ENCODE assay signal across 8 cellular contexts in the genomic region with DNA sequence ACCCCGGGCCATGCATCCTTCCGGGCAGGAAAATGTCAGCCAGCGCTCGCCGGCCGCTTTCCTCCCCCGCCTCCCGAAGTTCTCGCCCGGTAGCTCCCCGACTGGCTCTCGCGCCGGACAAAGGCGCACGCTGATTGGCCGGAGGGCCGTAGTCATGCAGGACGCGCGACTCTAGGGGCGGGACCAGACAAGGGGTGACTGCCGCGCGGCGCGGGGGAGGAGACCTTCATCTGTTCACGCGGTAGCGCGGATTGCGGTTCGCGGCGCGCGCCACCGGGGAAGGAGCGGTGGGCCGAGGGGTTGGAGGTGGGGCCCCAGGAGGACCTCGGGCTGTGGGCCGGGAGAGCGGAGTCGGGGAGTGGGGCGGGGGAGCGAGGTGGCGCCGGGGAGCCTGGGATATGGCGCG. TPM values are rescaled to one million over a fixed set of nuclear protein-coding genes. Genes with fewer than 3 reads are reported as not detected.
DNase-seq lines count a peak whose midpoint lies in the region; ATAC-seq and TF ChIP-seq lines count a peak whose summit lies in the region.

Gene FLVCR1 (plus strand): TSS at position 221 of the 406 bp plus-strand sequence. CDS start 178 bp downstream, at position 399.

- TF ChIP-seq CTCF in spleen (IDR thresholded peaks at IDR 0.05 in 8 of 11, conservative IDR thresholded peaks at IDR 0.05 in 3 of 11), result peak in 4 of 11 experiments; percentile 18 to 42 (median 26)

- H3K4me3 ChIP-seq in spleen, result peak within 1 kb of the TSS; percentile 55 to 96 (median 80)

- ATAC-seq in GM19043 (IDR thresholded peaks at IDR 0.05; ENCODE audit: low read depth, unreplicated experiment) (peak; percentile 97), HG03354 (IDR thresholded peaks at IDR 0.05; ENCODE audit: poor library complexity, severe bottlenecking, unreplicated experiment) (peak; percentile 98)

- peaks cover 0 to 6% (median 0%) of the 10 kb centered on the region in 6 donors for H3K36me3 ChIP-seq in spleen

- H3K27me3 ChIP-seq in spleen (replicated peaks in 1 of 7), result no peaks in the 10 kb centered on the region

- 0 to 1% (median 0%) methylated on average over 19 to 50 of the region's 50 CpGs for WGBS in spleen, 5 donors

- TF ChIP-seq POLR2A in spleen (IDR thresholded peaks at IDR 0.05), result peak in 1 of 3 donors; percentile 65

- H3K27ac ChIP-seq in spleen, result peak within 1 kb of the TSS; percentile 78 to 91 (median 89)

- intact Hi-C loops in spleen (cut with DNase I; ENCODE audit: low total_unique reads), result no loop called here

- DNase-seq in AG20443 (ENCODE audit: low spot score) (peak; percentile 99), NCI-H446 (lab: John Stamatoyannopoulos, UW) (peak; percentile 95 to 99), inferior parietal cortex (ENCODE audit: extremely low spot score) (peak; percentile 96), spleen (peak; percentile 100)
- peak; percentile 78 to 88 (median 87) for DNase-seq in activated CD4-positive, CD25-positive, alpha-beta regulatory T cell (lab: John Stamatoyannopoulos, UW)
- DNase-seq in central memory CD4-positive, alpha-beta T cell, result peak; percentile 87

- H3K9me3 ChIP-seq in spleen, result no peaks in the 10 kb centered on the region

- peaks cover 16 to 63% (median 42%) of the 10 kb centered on the region in 6 donors for H3K4me1 ChIP-seq in spleen

RNA-seq across cellular contexts. Expression of gene FLVCR1, which starts in this region (rescaled TPM):
- total RNA-seq in spleen, result 10 to 100 TPM in 1 of 7 donors, 1 to 10 TPM in 6; 7.3 to 10.7 (median 9.0) TPM
- polyA plus RNA-seq in spleen, result 1 to 10 TPM; 3.6 to 4.8 (median 4.0) TPM

Comparison
In these comparisons a context has a peak if more than half of its experiments do, and no peak if none do; other contexts are left out.
1. Peak in every context shown above with its lines: DNase-seq, ATAC-seq, H3K4me3 ChIP-seq and H3K27ac ChIP-seq.